22 cellular contexts compared by ENCODE assay signal in genomic region chr11:132772712-132773545, GRCh38.
DNase-seq lines count a peak whose midpoint lies in the region; ATAC-seq and TF ChIP-seq lines count a peak whose summit lies in the region.
"Had no signal": no experiment of that assay in that cellular context is flagged by ENCODE, and none has a peak within 500 bp of the region (broad histone marks: within the 10 kb centered on the region; RNA-seq: fewer than 3 reads in every experiment).

No MANE protein-coding gene starts in this region.

- DNase-seq in CD8-positive, alpha-beta T cell = peak in 1 of 7 experiments; percentile 48
- peak; percentile 3 for DNase-seq in HT1080 (ENCODE audit: low read depth)
- DNase-seq in occipital lobe (lab: John Stamatoyannopoulos, UW) = peak; percentile 20
- no peak for DNase-seq in SW 1271 (lab: John Stamatoyannopoulos, UW)
- DNase-seq in OCI-M1 (lab: John Stamatoyannopoulos, UW) = no peak
- no peak for DNase-seq in smooth muscle cell (lab: John Stamatoyannopoulos, UW; ENCODE audit: unreplicated experiment)
- no peak for DNase-seq in RPMI8226
- DNase-seq: GF-D8; immature natural killer cell; lower lobe of right lung; MG63; NCI-H2227 treated with DMSO at 0.1 percent for 48 hours; pancreas; stimulated activated CD4-positive, alpha-beta T cell treated with anti-CD3 and anti-CD28 coated beads, Interleukin-4, amount 100 ng/mL, for 4 hours; T1000 had no signal

- H3K4me1 Mint-ChIP-seq in CD8-positive, alpha-beta T cell (ENCODE audit: low read depth) = peaks cover 43% of the 10 kb centered on the region
- peaks cover 68% of the 10 kb centered on the region for H3K4me1 Mint-ChIP-seq in brain
- H3K4me1 Mint-ChIP-seq: activated naive CD4-positive, alpha-beta T cell treated with anti-CD3 and anti-CD28 coated beads, Interleukin-2, amount 50 U/mL, for 24 hours; B cell; immature natural killer cell had no signal

- no peak overlapping the region for H3K4me3 ChIP-seq in CD8-positive, alpha-beta T cell (ENCODE audit: low read depth, low read length)
- H3K4me3 ChIP-seq in smooth muscle cell = no peak overlapping the region
- H3K4me3 ChIP-seq: breast epithelium, lower lobe of right lung, MG63, pancreas, SK-N-MC, thoracic aorta had no signal

- no peak for TF ChIP-seq CTCF in CD8-positive, alpha-beta T cell (IDR thresholded peaks at IDR 0.05)
- TF ChIP-seq CTCF in brain (conservative IDR thresholded peaks at IDR 0.05) (no peak), smooth muscle cell (IDR thresholded peaks at IDR 0.05; ENCODE audit: borderline replicate concordance, insufficient read depth, poor library complexity, severe bottlenecking) (no peak)

- H3K4me2 ChIP-seq in smooth muscle cell = no peak overlapping the region

- H4K20me1 ChIP-seq in smooth muscle cell (ENCODE audit: low read depth) = no peaks in the 10 kb centered on the region

- 73% methylated on average over 19 of the region's 19 CpGs for WGBS in smooth muscle cell (ENCODE audit: low lambda C conversion rate)

- CTCF ChIA-PET in CD8-positive, alpha-beta T cell (lab: Charles Lee) = no interaction called here

- H3K36me3 Mint-ChIP-seq in CD8-positive, alpha-beta T cell = no peaks in the 10 kb centered on the region
- no peaks in the 10 kb centered on the region for H3K36me3 Mint-ChIP-seq in brain
- H3K36me3 Mint-ChIP-seq: activated naive CD4-positive, alpha-beta T cell treated with anti-CD3 and anti-CD28 coated beads, Interleukin-2, amount 50 U/mL, for 24 hours had no signal

- no peak overlapping the region for H3K9ac ChIP-seq in smooth muscle cell (ENCODE audit: low read depth)

- peak overlapping the region; percentile 92 for H3K27ac Mint-ChIP-seq in CD8-positive, alpha-beta T cell
- H3K27ac Mint-ChIP-seq in brain = peak overlapping the region in 3 of 5 experiments; percentile 15 to 83 (median 69)
- H3K27ac Mint-ChIP-seq: activated naive CD4-positive, alpha-beta T cell treated with anti-CD3 and anti-CD28 coated beads, Interleukin-2, amount 50 U/mL, for 24 hours; B cell; immature natural killer cell had no signal

- H3F3A ChIP-seq in smooth muscle cell (ENCODE audit: low read depth) = no peaks in the 10 kb centered on the region

- peaks cover 2% of the 10 kb centered on the region for H3K27me3 Mint-ChIP-seq in CD8-positive, alpha-beta T cell (ENCODE audit: low read depth)
- H3K27me3 Mint-ChIP-seq in brain = no peaks in the 10 kb centered on the region
- H3K27me3 Mint-ChIP-seq: activated naive CD4-positive, alpha-beta T cell treated with anti-CD3 and anti-CD28 coated beads, Interleukin-2, amount 50 U/mL, for 24 hours; B cell had no signal

- no peaks in the 10 kb centered on the region for H3K4me1 ChIP-seq in CD8-positive, alpha-beta T cell (ENCODE audit: insufficient read depth, low read length)
- peaks cover 24% of the 10 kb centered on the region for H3K4me1 ChIP-seq in smooth muscle cell (ENCODE audit: low read depth)
- H3K4me1 ChIP-seq: breast epithelium, lower lobe of right lung, pancreas had no signal

- POLR2A ChIA-PET in CD8-positive, alpha-beta T cell (lab: Charles Lee) = interaction anchor here (1.0 kb wide), 1 partner anchor 53 kb away, joined by 4 read pairs; no protein-coding TSS in a partner anchor

- no peaks in the 10 kb centered on the region for H3K9me3 ChIP-seq in CD8-positive, alpha-beta T cell (ENCODE audit: low read length)
- no peaks in the 10 kb centered on the region for H3K9me3 ChIP-seq in smooth muscle cell (replicated peaks; ENCODE audit: low read depth)
- H3K9me3 ChIP-seq: breast epithelium, lower lobe of right lung, MG63, pancreas, thoracic aorta had no signal

- no peak overlapping the region for H2AFZ ChIP-seq in smooth muscle cell (ENCODE audit: low read depth)

- intact Hi-C loops in CD8-positive, alpha-beta T cell (cut with DNase I, micrococcal nuclease) = no loop called here

- H3K9me3 Mint-ChIP-seq in CD8-positive, alpha-beta T cell = no peaks in the 10 kb centered on the region
- no peaks in the 10 kb centered on the region for H3K9me3 Mint-ChIP-seq in brain
- H3K9me3 Mint-ChIP-seq: activated naive CD4-positive, alpha-beta T cell treated with anti-CD3 and anti-CD28 coated beads, Interleukin-2, amount 50 U/mL, for 24 hours had no signal

- H3K36me3 ChIP-seq in CD8-positive, alpha-beta T cell (ENCODE audit: insufficient read depth, low read length) = no peaks in the 10 kb centered on the region
- no peaks in the 10 kb centered on the region for H3K36me3 ChIP-seq in smooth muscle cell (ENCODE audit: low read depth)
- H3K36me3 ChIP-seq: breast epithelium, lower lobe of right lung, MG63, pancreas, thoracic aorta had no signal

- H3K4me3 Mint-ChIP-seq in CD8-positive, alpha-beta T cell = peak overlapping the region; percentile 73
- H3K4me3 Mint-ChIP-seq in brain = peak overlapping the region in 2 of 5 experiments; percentile 1 to 3
- H3K4me3 Mint-ChIP-seq: activated naive CD4-positive, alpha-beta T cell treated with anti-CD3 and anti-CD28 coated beads, Interleukin-2, amount 50 U/mL, for 24 hours; B cell; immature natural killer cell had no signal

- no peaks in the 10 kb centered on the region for H3K27me3 ChIP-seq in CD8-positive, alpha-beta T cell (ENCODE audit: insufficient read depth, low read length)
- peaks cover 6% of the 10 kb centered on the region for H3K27me3 ChIP-seq in smooth muscle cell (ENCODE audit: low read depth)
- H3K27me3 ChIP-seq: breast epithelium, MG63, pancreas had no signal

- ATAC-seq in CD8-positive, alpha-beta T cell = peak; percentile 87
- ATAC-seq: lower lobe of right lung, Panc1, pancreas had no signal

- no peaks in the 10 kb centered on the region for H3K79me2 ChIP-seq in smooth muscle cell (ENCODE audit: low read depth)

- H3K27ac ChIP-seq in CD8-positive, alpha-beta T cell (ENCODE audit: low read depth, low read length) = no peak overlapping the region
- H3K27ac ChIP-seq in smooth muscle cell (ENCODE audit: low read depth) = no peak overlapping the region
- H3K27ac ChIP-seq: breast epithelium, lower lobe of right lung, pancreas, SK-N-MC, thoracic aorta had no signal

Comparison
In these comparisons a context has a peak if more than half of its experiments do, and no peak if none do; other contexts are left out.
1. DNase-seq: peak in HT1080 (single experiment) and occipital lobe (single experiment); none in SW 1271 (0 of 2), OCI-M1 (single experiment), smooth muscle cell (single experiment) and RPMI8226 (single experiment).